In the genomic region with DNA sequence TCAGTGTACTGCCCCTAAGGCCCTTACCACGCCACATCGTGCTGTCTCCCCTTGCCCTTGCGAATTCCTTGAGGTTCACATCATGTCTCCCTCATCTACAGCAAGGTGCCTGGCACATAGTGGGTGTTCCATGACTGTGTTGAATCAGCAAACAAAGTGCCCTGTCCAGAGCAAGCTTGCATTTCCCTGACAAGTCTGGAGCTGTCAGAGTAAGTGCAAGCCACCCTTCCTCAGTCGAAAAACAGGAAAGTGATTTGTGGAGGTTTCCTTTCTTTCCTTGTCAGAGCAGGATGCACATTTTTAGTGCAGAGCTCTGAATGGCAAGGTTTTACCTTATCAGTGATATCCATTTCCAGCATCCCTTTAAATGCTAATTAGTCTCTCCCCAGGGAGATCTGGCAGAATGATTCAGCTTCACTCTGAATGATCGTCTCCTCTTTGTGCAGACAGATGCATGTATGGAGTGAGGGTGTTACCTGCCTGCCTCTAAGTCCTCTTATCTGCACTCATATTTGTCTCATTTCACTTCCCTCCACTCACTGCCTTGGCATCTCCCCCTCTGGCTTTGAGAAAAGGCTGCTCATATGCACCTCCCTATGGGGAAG, we compare ENCODE assay signal across 15 cellular contexts.
DNase-seq lines count a peak whose midpoint lies in the region; TF ChIP-seq lines count a peak whose summit lies in the region.
"Had no signal": no experiment of that assay in that cellular context is flagged by ENCODE, and none has a peak within 500 bp of the region (broad histone marks: within the 10 kb centered on the region; RNA-seq: fewer than 3 reads in every experiment).

No MANE protein-coding gene starts in this region.

- CTCF ChIA-PET in activated CD4-positive, alpha-beta memory T cell treated with anti-CD3 and anti-CD28 coated beads, Interleukin-2, amount 10 ng/mL, durations not matched to agents 7 days and 5 days (lab: Charles Lee): interaction anchor here (0.6 kb wide), 1 partner anchor 1774 kb away, joined by 3 read pairs; no protein-coding TSS in a partner anchor

- H3K4me1 Mint-ChIP-seq in endothelial cell (ENCODE audit: unreplicated experiment): peaks cover 55% of the 10 kb centered on the region
- peaks cover 35% of the 10 kb centered on the region for H3K4me1 Mint-ChIP-seq in mesothelial cell of epicardium
- H3K4me1 Mint-ChIP-seq in activated CD4-positive, alpha-beta memory T cell treated with anti-CD3 and anti-CD28 coated beads, Interleukin-2, amount 10 ng/mL, durations not matched to agents 7 days and 5 days: no peaks in the 10 kb centered on the region
- peaks cover 11% of the 10 kb centered on the region for H3K4me1 Mint-ChIP-seq in type B pancreatic cell (ENCODE audit: unreplicated experiment)
- H3K4me1 Mint-ChIP-seq: activated CD4-positive, alpha-beta T cell treated with anti-CD3 and anti-CD28 coated beads, Interleukin-2, amount 10 ng/mL, durations not matched to agents 7 days and 5 days; CD4-positive, alpha-beta memory T cell; T-helper 17 cell had no signal

- POLR2A ChIA-PET in activated CD4-positive, alpha-beta memory T cell treated with anti-CD3 and anti-CD28 coated beads, Interleukin-2, amount 10 ng/mL, durations not matched to agents 7 days and 5 days (lab: Charles Lee): no interaction called here

- peak overlapping the region; percentile 100 for H3K27ac Mint-ChIP-seq in endothelial cell (ENCODE audit: unreplicated experiment)
- H3K27ac Mint-ChIP-seq in mesothelial cell of epicardium: peak overlapping the region; percentile 5
- no peak overlapping the region for H3K27ac Mint-ChIP-seq in activated CD4-positive, alpha-beta memory T cell treated with anti-CD3 and anti-CD28 coated beads, Interleukin-2, amount 10 ng/mL, durations not matched to agents 7 days and 5 days
- no peak overlapping the region for H3K27ac Mint-ChIP-seq in type B pancreatic cell
- H3K27ac Mint-ChIP-seq: activated CD4-positive, alpha-beta T cell treated with anti-CD3 and anti-CD28 coated beads, Interleukin-2, amount 10 ng/mL, durations not matched to agents 7 days and 5 days; CD4-positive, alpha-beta memory T cell; T-helper 17 cell had no signal

- DNase-seq in NCI-H1105 treated with DMSO at 0.1 percent for 48 hours (lab: John Stamatoyannopoulos, UW) (peak; percentile 28), NCI-H1105 (lab: John Stamatoyannopoulos, UW) (no peak), NCI-H226 (peak; percentile 93), endothelial cell (ENCODE audit: low spot score) (peak; percentile 40), mesothelial cell of epicardium (ENCODE audit: low spot score in 2 of 2, unreplicated experiment in 2 of 2) (no peak), type B pancreatic cell (ENCODE audit: extremely low spot score, unreplicated experiment) (no peak)
- no peak for DNase-seq in activated effector memory CD4-positive, alpha-beta T cell treated with anti-CD3 and anti-CD28 coated beads, Interleukin-2, amount 50 U/mL, for 16 hours
- DNase-seq in activated CD4-positive, alpha-beta memory T cell treated with anti-CD3 and anti-CD28 coated beads, Interleukin-2, amount 10 ng/mL, durations not matched to agents 7 days and 5 days: no peak
- DNase-seq: 8988T; activated CD4-positive, alpha-beta T cell treated with anti-CD3 and anti-CD28 coated beads, Interleukin-2, amount 10 ng/mL, durations not matched to agents 7 days and 5 days; CD4-positive, alpha-beta memory T cell; NCI-H1092 treated with DMSO at 0.1 percent for 48 hours; Peyer's patch; T-helper 17 cell; upper lobe of left lung had no signal

- peak overlapping the region; percentile 3 for H3K4me3 Mint-ChIP-seq in endothelial cell (ENCODE audit: unreplicated experiment)
- H3K4me3 Mint-ChIP-seq in mesothelial cell of epicardium: no peak overlapping the region
- H3K4me3 Mint-ChIP-seq in activated CD4-positive, alpha-beta memory T cell treated with anti-CD3 and anti-CD28 coated beads, Interleukin-2, amount 10 ng/mL, durations not matched to agents 7 days and 5 days: no peak overlapping the region
- no peak overlapping the region for H3K4me3 Mint-ChIP-seq in type B pancreatic cell
- H3K4me3 Mint-ChIP-seq: activated CD4-positive, alpha-beta T cell treated with anti-CD3 and anti-CD28 coated beads, Interleukin-2, amount 10 ng/mL, durations not matched to agents 7 days and 5 days; CD4-positive, alpha-beta memory T cell; T-helper 17 cell had no signal

- TF ChIP-seq CTCF in endothelial cell (IDR thresholded peaks at IDR 0.05; ENCODE audit: unreplicated experiment): no peak
- TF ChIP-seq CTCF in mesothelial cell of epicardium (IDR thresholded peaks at IDR 0.05; ENCODE audit: unreplicated experiment): no peak
- no peak for TF ChIP-seq CTCF in type B pancreatic cell (conservative IDR thresholded peaks at IDR 0.05)

- peaks cover 4% of the 10 kb centered on the region for H3K36me3 Mint-ChIP-seq in endothelial cell (ENCODE audit: low read depth, unreplicated experiment)
- H3K36me3 Mint-ChIP-seq in mesothelial cell of epicardium: no peaks in the 10 kb centered on the region
- H3K36me3 Mint-ChIP-seq in activated CD4-positive, alpha-beta memory T cell treated with anti-CD3 and anti-CD28 coated beads, Interleukin-2, amount 10 ng/mL, durations not matched to agents 7 days and 5 days (ENCODE audit: low read depth): no peaks in the 10 kb centered on the region
- no peaks in the 10 kb centered on the region for H3K36me3 Mint-ChIP-seq in type B pancreatic cell
- H3K36me3 Mint-ChIP-seq: CD4-positive, alpha-beta memory T cell had no signal

- H3K27me3 Mint-ChIP-seq in endothelial cell (ENCODE audit: unreplicated experiment): no peaks in the 10 kb centered on the region
- peaks cover 18% of the 10 kb centered on the region for H3K27me3 Mint-ChIP-seq in mesothelial cell of epicardium (ENCODE audit: low read depth)
- peaks cover 10% of the 10 kb centered on the region for H3K27me3 Mint-ChIP-seq in activated CD4-positive, alpha-beta memory T cell treated with anti-CD3 and anti-CD28 coated beads, Interleukin-2, amount 10 ng/mL, durations not matched to agents 7 days and 5 days
- no peaks in the 10 kb centered on the region for H3K27me3 Mint-ChIP-seq in type B pancreatic cell

- H3K9me3 Mint-ChIP-seq in endothelial cell (ENCODE audit: unreplicated experiment): no peaks in the 10 kb centered on the region
- H3K9me3 Mint-ChIP-seq in mesothelial cell of epicardium: no peaks in the 10 kb centered on the region
- H3K9me3 Mint-ChIP-seq in activated CD4-positive, alpha-beta memory T cell treated with anti-CD3 and anti-CD28 coated beads, Interleukin-2, amount 10 ng/mL, durations not matched to agents 7 days and 5 days: no peaks in the 10 kb centered on the region
- no peaks in the 10 kb centered on the region for H3K9me3 Mint-ChIP-seq in type B pancreatic cell
- H3K9me3 Mint-ChIP-seq: activated CD4-positive, alpha-beta T cell treated with anti-CD3 and anti-CD28 coated beads, Interleukin-2, amount 10 ng/mL, durations not matched to agents 7 days and 5 days; CD4-positive, alpha-beta memory T cell had no signal

Comparison
In these comparisons a context has a peak if more than half of its experiments do, and no peak if none do; other contexts are left out.
1. DNase-seq: peak in NCI-H1105 treated with DMSO at 0.1 percent for 48 hours (single experiment), NCI-H226 (single experiment) and endothelial cell (single experiment); none in NCI-H1105 (single experiment), mesothelial cell of epicardium (0 of 2), activated effector memory CD4-positive, alpha-beta T cell treated with anti-CD3 and anti-CD28 coated beads, Interleukin-2, amount 50 U/mL, for 16 hours (single experiment), activated CD4-positive, alpha-beta memory T cell treated with anti-CD3 and anti-CD28 coated beads, Interleukin-2, amount 10 ng/mL, durations not matched to agents 7 days and 5 days (single experiment) and type B pancreatic cell (single experiment).
2. H3K27ac Mint-ChIP-seq: peak in endothelial cell (single experiment) and mesothelial cell of epicardium (single experiment); none in activated CD4-positive, alpha-beta memory T cell treated with anti-CD3 and anti-CD28 coated beads, Interleukin-2, amount 10 ng/mL, durations not matched to agents 7 days and 5 days (single experiment) and type B pancreatic cell (single experiment).